In genomic region chr10:74825371-74826141, GRCh38 we compare ENCODE assay signal across 8 cellular contexts. TPM values are rescaled to one million over a fixed set of nuclear protein-coding genes. Genes with fewer than 3 reads are reported as not detected.
DNase-seq lines count a peak whose midpoint lies in the region; ATAC-seq and TF ChIP-seq lines count a peak whose summit lies in the region.

No MANE protein-coding gene starts in this region.

- TF ChIP-seq CTCF in AG04450 (IDR thresholded peaks at IDR 0.05; ENCODE audit: low read depth, low read length) = no peak
- no peak for TF ChIP-seq CTCF in activated CD8-positive, alpha-beta T cell treated with anti-CD3 and anti-CD28 coated beads for 36 hours (IDR thresholded peaks at IDR 0.05)

- H3K9me3 ChIP-seq in AG04450 (ENCODE audit: control insufficient read depth, insufficient read depth, low read length) = no peaks in the 10 kb centered on the region; the same call in 1 of the 2 replicates
- no peaks in the 10 kb centered on the region for H3K9me3 ChIP-seq in Karpas-422 (ENCODE audit: low read length)
- H3K9me3 ChIP-seq in muscle layer of colon (ENCODE audit: low read length) = no peaks in the 10 kb centered on the region

- ATAC-seq in GM18909 (IDR thresholded peaks at IDR 0.05; ENCODE audit: poor library complexity, unreplicated experiment) = peak; percentile 1
- ATAC-seq in activated CD8-positive, alpha-beta T cell treated with anti-CD3 and anti-CD28 coated beads for 36 hours = no peak

- H3K4me3 ChIP-seq in AG04450 (ENCODE audit: low read depth, low read length) (peak overlapping the region; percentile 88), Karpas-422 (ENCODE audit: low read length) (peak overlapping the region; percentile 96), muscle layer of colon (ENCODE audit: low read depth in 1 of 2, low read length in 2 of 2) (peak overlapping the region; percentile 65 to 88)

- H3K4me1 Mint-ChIP-seq in activated CD8-positive, alpha-beta T cell treated with anti-CD3 and anti-CD28 coated beads for 36 hours (ENCODE audit: low read depth) = peaks cover 53% of the 10 kb centered on the region

- H3K4me3 Mint-ChIP-seq in activated CD8-positive, alpha-beta T cell treated with anti-CD3 and anti-CD28 coated beads for 36 hours = peak overlapping the region; percentile 89

- H3K4me2 ChIP-seq in Karpas-422 (ENCODE audit: low read depth, low read length, poor library complexity, severe bottlenecking) = peak overlapping the region; percentile 83

- peak overlapping the region; percentile 92 for H3K27ac Mint-ChIP-seq in activated CD8-positive, alpha-beta T cell treated with anti-CD3 and anti-CD28 coated beads for 36 hours

- H3K36me3 ChIP-seq in Karpas-422 (ENCODE audit: insufficient read depth, low read length) (no peaks in the 10 kb centered on the region), muscle layer of colon (ENCODE audit: insufficient read depth, low read length) (no peaks in the 10 kb centered on the region)

- no peaks in the 10 kb centered on the region for H3K27me3 Mint-ChIP-seq in activated CD8-positive, alpha-beta T cell treated with anti-CD3 and anti-CD28 coated beads for 36 hours

- H3K9ac ChIP-seq in Karpas-422 (ENCODE audit: low read length) (peak overlapping the region; percentile 99), muscle layer of colon (ENCODE audit: low read length) (no peak overlapping the region)

- H2AFZ ChIP-seq in Karpas-422 (ENCODE audit: low read length) = peak overlapping the region; percentile 77; the same call in 1 of the 2 replicates

- peaks cover 20% of the 10 kb centered on the region for H3K36me3 Mint-ChIP-seq in activated CD8-positive, alpha-beta T cell treated with anti-CD3 and anti-CD28 coated beads for 36 hours (ENCODE audit: low read depth)

- H3K9me2 ChIP-seq in Karpas-422 (replicated peaks; ENCODE audit: insufficient read depth, low read length) = no peaks in the 10 kb centered on the region

- H3K4me1 ChIP-seq in Karpas-422 (ENCODE audit: low read length) (peaks cover 38% of the 10 kb centered on the region), muscle layer of colon (ENCODE audit: insufficient read depth, low read length) (peaks cover 40% of the 10 kb centered on the region)

- no peak for DNase-seq in AG04450 (ENCODE audit: low read depth, low spot score)
- peak; percentile 87 for DNase-seq in Karpas-422
- peak; percentile 57 for DNase-seq in activated CD8-positive, alpha-beta T cell treated with anti-CD3 and anti-CD28 coated beads for 36 hours
- no peak for DNase-seq in epithelial cell of prostate (ENCODE audit: low read depth, low spot score)
- DNase-seq in G401 (ENCODE audit: low spot score) = no peak

- H4K20me1 ChIP-seq in Karpas-422 (ENCODE audit: insufficient read depth, low read depth, low read length) = peaks cover 8% of the 10 kb centered on the region; the same call in 1 of the 2 replicates

- in situ Hi-C loops in G401 (cut with HindIII; ENCODE audit: low sequenced_read_pairs) = no loop called here

- intact Hi-C loops in activated CD8-positive, alpha-beta T cell treated with anti-CD3 and anti-CD28 coated beads for 36 hours (cut with micrococcal nuclease) = loop anchor here (5.0 to 10.0 kb wide), 3 partner anchors 149 to 238 kb away; no protein-coding TSS in a partner anchor

- POLR2A ChIA-PET in AG04450 (lab: Yijun Ruan, JAX) = interaction anchor here (0.6 to 1.7 kb wide), 11 partner anchors 51 to 594 kb away, joined by 3 to 12 read pairs (median 4); no protein-coding TSS in a partner anchor
- POLR2A ChIA-PET in activated CD8-positive, alpha-beta T cell treated with anti-CD3 and anti-CD28 coated beads for 36 hours (lab: Charles Lee) = no interaction called here

- CTCF ChIA-PET in AG04450 (lab: Charles Lee) = interaction anchor here (0.6 to 1.1 kb wide), 6 partner anchors 56 to 729 kb away, joined by 3 to 8 read pairs (median 6); no protein-coding TSS in a partner anchor
- CTCF ChIA-PET in activated CD8-positive, alpha-beta T cell treated with anti-CD3 and anti-CD28 coated beads for 36 hours (lab: Charles Lee) = interaction anchor here (1.2 kb wide), 1 partner anchor 16 kb away, joined by 3 read pairs; no protein-coding TSS in a partner anchor

- peaks cover 35% of the 10 kb centered on the region for H3K79me2 ChIP-seq in Karpas-422 (ENCODE audit: low read length)

- H3K27ac ChIP-seq in AG04450 (ENCODE audit: low read depth, low read length) (peak overlapping the region; percentile 31), Karpas-422 (ENCODE audit: low read length) (peak overlapping the region; percentile 84), epithelial cell of prostate (peak overlapping the region; percentile 86), muscle layer of colon (ENCODE audit: low read depth, low read length) (peak overlapping the region; percentile 94), temporal lobe (ENCODE audit: low read depth, low read length) (peak overlapping the region; percentile 94)

- peaks cover 3% of the 10 kb centered on the region for H3K9me3 Mint-ChIP-seq in activated CD8-positive, alpha-beta T cell treated with anti-CD3 and anti-CD28 coated beads for 36 hours

- H3K27me3 ChIP-seq in AG04450 (ENCODE audit: control insufficient read depth, insufficient read depth, low read length) (no peaks in the 10 kb centered on the region), Karpas-422 (ENCODE audit: low read length) (no peaks in the 10 kb centered on the region), muscle layer of colon (ENCODE audit: control insufficient read depth in 1 of 2, insufficient read depth in 2 of 2, low read length in 2 of 2) (no peaks in the 10 kb centered on the region)

RNA-seq across cellular contexts. Expression of gene KAT6B, which starts 0.8 kb away (rescaled TPM):
- 10.4 and 14.1 TPM in 2 replicates for polyA plus RNA-seq in AG04450 (2011; rRNA removed)
- 52.9 and 54.4 TPM in 2 replicates for polyA minus RNA-seq in AG04450 (2011; rRNA and poly(A)+ RNA removed)
- 64.1 and 73.6 TPM in 2 replicates for total RNA-seq in Karpas-422 (2014; rRNA removed; shearing (Covaris generic); ENCODE audit: low replicate concordance)
- 10 to 100 TPM; 22.8 to 24.8 TPM for total RNA-seq in activated CD8-positive, alpha-beta T cell treated with anti-CD3 and anti-CD28 coated beads for 36 hours
- total RNA-seq in temporal lobe = 180 TPM
- 16.1 and 24.2 TPM in 2 replicates for total RNA-seq in G401 (2014; rRNA removed; shearing (Covaris generic))

Comparison
In these comparisons a context has a peak if more than half of its experiments do, and no peak if none do; other contexts are left out.
1. DNase-seq: peak in Karpas-422 (single experiment) and activated CD8-positive, alpha-beta T cell treated with anti-CD3 and anti-CD28 coated beads for 36 hours (single experiment); none in AG04450 (single experiment), epithelial cell of prostate (single experiment) and G401 (single experiment).
2. H3K27ac ChIP-seq: peak in every context shown above with its lines; median percentile 94 in muscle layer of colon; 94 in temporal lobe; 86 in epithelial cell of prostate; 84 in Karpas-422; 31 in AG04450.
3. Peak in every context shown above with its lines, with median percentiles within 50 percentile points of each other: H3K4me3 ChIP-seq.